In the genomic region with DNA sequence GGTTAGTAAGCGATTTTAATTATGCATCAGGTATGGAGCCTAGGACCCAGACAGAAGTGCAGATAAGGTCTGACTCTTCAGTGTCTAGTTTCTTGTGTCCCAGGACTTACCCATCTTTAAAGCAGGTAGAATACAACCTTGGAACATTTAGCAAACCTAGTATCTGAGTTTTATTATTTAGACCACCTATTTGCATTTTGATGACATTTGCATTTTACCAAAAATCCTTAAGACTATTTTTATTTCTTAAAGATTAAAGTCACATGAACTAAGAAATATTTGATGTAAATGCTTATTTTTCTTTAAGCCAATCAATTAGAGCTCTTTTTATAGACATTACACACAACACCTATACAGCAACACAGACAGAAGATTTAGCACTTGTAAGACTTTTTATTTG, we compare ENCODE assay signal across 20 cellular contexts.
A peak's percentile ranks its signal among the peaks of the same experiment; 100 is the strongest.
DNase-seq lines count a peak whose midpoint lies in the region; ATAC-seq, FAIRE-seq and TF ChIP-seq lines count a peak whose summit lies in the region.
"Had no signal": no experiment of that assay in that cellular context is flagged by ENCODE, and none has a peak within 500 bp of the region (broad histone marks: within the 10 kb centered on the region; RNA-seq: fewer than 3 reads in every experiment).

No MANE protein-coding gene starts in this region.

- no peak for TF ChIP-seq CTCF in A549 (IDR thresholded peaks at IDR 0.05)
- TF ChIP-seq CTCF in GM23338 (conservative IDR thresholded peaks at IDR 0.05; ENCODE audit: low read depth in 2 of 2): no peak
- TF ChIP-seq CTCF in SU-DHL-6 (IDR thresholded peaks at IDR 0.05; ENCODE audit: insufficient read depth, low read length, poor library complexity, severe bottlenecking): no peak

- peaks cover 19% of the 10 kb centered on the region for H3K36me3 Mint-ChIP-seq in GM23338 (ENCODE audit: low read depth)
- H3K36me3 Mint-ChIP-seq: CD8-positive, alpha-beta T cell had no signal

- FAIRE-seq in A549 (lab: Jason Lieb, UNC): no peak
- FAIRE-seq: A204.1, G401.6, GM12891, GM19239 had no signal

- TF ChIP-seq EP300 in A549 (IDR thresholded peaks at IDR 0.05): no peak

- H3K36me3 ChIP-seq in GM23338 (ENCODE audit: insufficient read depth) (no peaks in the 10 kb centered on the region), SU-DHL-6 (ENCODE audit: low read length) (no peaks in the 10 kb centered on the region; the same call in 1 of the 2 replicates)
- H3K36me3 ChIP-seq: BLaER1 treated with 17β-estradiol and CSF1 and Interleukin-3, amounts not matched to agents 10 nM and 100 nM had no signal

- no peaks in the 10 kb centered on the region for H3K27me3 ChIP-seq in GM23338 (ENCODE audit: insufficient read depth)
- H3K27me3 ChIP-seq in SU-DHL-6 (ENCODE audit: low read length): no peaks in the 10 kb centered on the region
- H3K27me3 ChIP-seq: BLaER1 treated with 17β-estradiol and CSF1 and Interleukin-3, amounts not matched to agents 10 nM and 100 nM had no signal

- H3K4me3 Mint-ChIP-seq in GM23338: no peak overlapping the region
- H3K4me3 Mint-ChIP-seq: B cell; CD4-positive, alpha-beta T cell; CD8-positive, alpha-beta T cell had no signal

- H3K27ac ChIP-seq in A549 (no peak overlapping the region), GM23338 (ENCODE audit: low read depth) (no peak overlapping the region), SU-DHL-6 (ENCODE audit: low read depth, low read length) (no peak overlapping the region)
- H3K27ac ChIP-seq: BLaER1 treated with 17β-estradiol and CSF1 and Interleukin-3, amounts not matched to agents 10 nM and 100 nM; C4-2B had no signal

- no peak overlapping the region for H3K4me3 ChIP-seq in A549
- no peak overlapping the region for H3K4me3 ChIP-seq in GM23338
- no peak overlapping the region for H3K4me3 ChIP-seq in SU-DHL-6 (ENCODE audit: insufficient read depth, low read length, poor library complexity, severe bottlenecking)
- H3K4me3 ChIP-seq: BLaER1 treated with 17β-estradiol and CSF1 and Interleukin-3, amounts not matched to agents 10 nM and 100 nM had no signal

- H3K4me1 Mint-ChIP-seq in GM23338: no peaks in the 10 kb centered on the region
- H3K4me1 Mint-ChIP-seq: B cell had no signal

- no peak for TF ChIP-seq RAD21 in A549 (conservative IDR thresholded peaks at IDR 0.05 in 1 of 2, IDR thresholded peaks at IDR 0.05 in 1 of 2)

- H3K27me3 Mint-ChIP-seq in GM23338 (ENCODE audit: insufficient read depth, low read depth, poor library complexity): no peaks in the 10 kb centered on the region
- H3K27me3 Mint-ChIP-seq: B cell; CD4-positive, alpha-beta T cell had no signal

- peaks cover 13% of the 10 kb centered on the region for H3K9me3 Mint-ChIP-seq in GM23338

- H4K20me1 ChIP-seq in GM23338 (replicated peaks; ENCODE audit: insufficient read depth) (no peaks in the 10 kb centered on the region), SU-DHL-6 (ENCODE audit: low read depth, low read length) (no peaks in the 10 kb centered on the region)
- H4K20me1 ChIP-seq: BLaER1 treated with 17β-estradiol and CSF1 and Interleukin-3, amounts not matched to agents 10 nM and 100 nM had no signal

- H3K27ac Mint-ChIP-seq in GM23338: peak overlapping the region; percentile 59; the same call in 1 of the 2 replicates
- H3K27ac Mint-ChIP-seq: B cell; CD4-positive, alpha-beta T cell; CD8-positive, alpha-beta T cell had no signal

- H3K9ac ChIP-seq in SU-DHL-6 (ENCODE audit: low read length): no peak overlapping the region
- H3K9ac ChIP-seq: BLaER1 treated with 17β-estradiol and CSF1 and Interleukin-3, amounts not matched to agents 10 nM and 100 nM had no signal

- POLR2A ChIA-PET in A549 (lab: Yijun Ruan, JAX): no interaction called here

- H3K4me1 ChIP-seq in A549: no peaks in the 10 kb centered on the region
- no peaks in the 10 kb centered on the region for H3K4me1 ChIP-seq in GM23338 (ENCODE audit: insufficient read depth)
- H3K4me1 ChIP-seq: BLaER1 treated with 17β-estradiol and CSF1 and Interleukin-3, amounts not matched to agents 10 nM and 100 nM; Caco-2 had no signal

- H3K79me2 ChIP-seq in GM23338 (replicated peaks; ENCODE audit: insufficient read depth) (no peaks in the 10 kb centered on the region), SU-DHL-6 (ENCODE audit: insufficient read depth, low read length) (no peaks in the 10 kb centered on the region)

- H3K9me2 ChIP-seq in GM23338 (ENCODE audit: insufficient read depth) (0 out of 2 replicates have a peak, but pooled peaks cover 8% of the 10 kb centered on the region), SU-DHL-6 (replicated peaks; ENCODE audit: insufficient read depth, low read length) (0 out of 2 replicates have a peak, but pooled peaks cover 4% of the 10 kb centered on the region)

- WGBS in A549 (ENCODE audit: missing lambda C conversion rate): 82% methylated on average over 1 of the region's 1 CpG

- no peak overlapping the region for H3K4me2 ChIP-seq in A549
- no peak overlapping the region for H3K4me2 ChIP-seq in GM23338
- H3K4me2 ChIP-seq in SU-DHL-6 (ENCODE audit: low read depth, low read length, poor library complexity, severe bottlenecking): no peak overlapping the region
- H3K4me2 ChIP-seq: BLaER1 treated with 17β-estradiol and CSF1 and Interleukin-3, amounts not matched to agents 10 nM and 100 nM had no signal

- no peak for TF ChIP-seq POLR2A in A549 (IDR thresholded peaks at IDR 0.05; ENCODE audit: low read length)

- no peak overlapping the region for H2AFZ ChIP-seq in GM23338
- H2AFZ ChIP-seq in SU-DHL-6 (ENCODE audit: low read depth, low read length, severe bottlenecking): peak overlapping the region; percentile 71

- CTCF ChIA-PET in A549 (lab: Yijun Ruan, JAX): no interaction called here

- H3K9me3 ChIP-seq in A549 (no peaks in the 10 kb centered on the region), SU-DHL-6 (ENCODE audit: insufficient read depth, low read length) (no peaks in the 10 kb centered on the region)
- H3K9me3 ChIP-seq: BLaER1 treated with 17β-estradiol and CSF1 and Interleukin-3, amounts not matched to agents 10 nM and 100 nM; Caco-2 had no signal

- DNase-seq in A549 (ENCODE audit: low read depth in 1 of 2, low spot score in 1 of 2) (no peak), GM23338 (ENCODE audit: low spot score) (no peak), NCI-H2081 (lab: John Stamatoyannopoulos, UW) (no peak)
- no peak for DNase-seq in activated CD8-positive, alpha-beta memory T cell treated with anti-CD3 and anti-CD28 coated beads, Interleukin-2, amount 50 U/mL, for 4 hours
- DNase-seq: 8988T; AML-193; Caco-2; Calu3; CD4-positive, alpha-beta T cell; CD8-positive, alpha-beta T cell; DMS79 treated with DMSO at 0.1 percent for 48 hours; GF-D8 had no signal

- no peaks in the 10 kb centered on the region for H3F3A ChIP-seq in GM23338 (replicated peaks; ENCODE audit: low read depth)
- H3F3A ChIP-seq in SU-DHL-6 (ENCODE audit: insufficient read depth): no peaks in the 10 kb centered on the region

- ATAC-seq in A549 (no peak), GM23338 (no peak)
- ATAC-seq: CD8-positive, alpha-beta T cell had no signal

TF ChIP-seq in A549, 52 proteins besides CTCF, POLR2A, EP300 and RAD21:
- TF ChIP-seq EHMT2 (IDR thresholded peaks at IDR 0.05; ENCODE audit: low read depth): no peak
- peak; percentile 54 for TF ChIP-seq MAFK (IDR thresholded peaks at IDR 0.05; ENCODE audit: partially characterized antibody)
- TF ChIP-seq PHF8 (IDR thresholded peaks at IDR 0.05; ENCODE audit: borderline replicate concordance, low read depth): no peak
- TF ChIP-seq MAZ (IDR thresholded peaks at IDR 0.05; ENCODE audit: borderline replicate concordance, low read depth, low read length): no peak
- no peak for TF ChIP-seq ZNF302 (CRISPR knock-in tag; IDR thresholded peaks at IDR 0.05)
- TF ChIP-seq FOSB (CRISPR knock-in tag; IDR thresholded peaks at IDR 0.05): no peak
- TF ChIP-seq E2F6 (IDR thresholded peaks at IDR 0.05; ENCODE audit: borderline replicate concordance, low read depth): no peak

TF ChIP-seq in GM23338, 12 proteins besides CTCF, POLR2A, EP300 and RAD21 (continues in another document):
- no peak for TF ChIP-seq ZNF331 (CRISPR knock-in tag; IDR thresholded peaks at IDR 0.05; ENCODE audit: low read depth)
